ENCODE assay signal across 11 cellular contexts in genomic region chr10:25176421-25176968, GRCh38. TPM values are rescaled to one million over a fixed set of nuclear protein-coding genes. Genes with fewer than 3 reads are reported as not detected.
DNase-seq lines count a peak whose midpoint lies in the region; ATAC-seq and TF ChIP-seq lines count a peak whose summit lies in the region.
"Had no signal": no experiment of that assay in that cellular context is flagged by ENCODE, and none has a peak within 500 bp of the region (broad histone marks: within the 10 kb centered on the region; RNA-seq: fewer than 3 reads in every experiment).

No MANE protein-coding gene starts in this region.

- no peaks in the 10 kb centered on the region for H3K36me3 ChIP-seq in hepatocyte (replicated peaks; ENCODE audit: insufficient read depth, low read depth)

- peaks cover 12% of the 10 kb centered on the region for H3K4me1 Mint-ChIP-seq in progenitor cell of endocrine pancreas (ENCODE audit: low read depth)
- H3K4me1 Mint-ChIP-seq in activated T-helper 17 cell treated with anti-CD3 and anti-CD28 coated beads, Interleukin-2, amount 50 U/mL, for 72 hours, result no peaks in the 10 kb centered on the region

- no peaks in the 10 kb centered on the region for H3K9me3 Mint-ChIP-seq in progenitor cell of endocrine pancreas (ENCODE audit: low read depth)
- no peaks in the 10 kb centered on the region for H3K9me3 Mint-ChIP-seq in activated T-helper 17 cell treated with anti-CD3 and anti-CD28 coated beads, Interleukin-2, amount 50 U/mL, for 72 hours

- in situ Hi-C loops in SK-MEL-5 (cut with HindIII; ENCODE audit: low pct_unique_long_range_greater_than_20kb, low sequenced_read_pairs), result no loop called here

- peak overlapping the region; percentile 86 for H3K4me2 ChIP-seq in hepatocyte

- DNase-seq in NCI-H1436 (lab: John Stamatoyannopoulos, UW) (peak; percentile 45), NCI-H1436 treated with DMSO at 0.1 percent for 48 hours (lab: John Stamatoyannopoulos, UW) (no peak), SK-MEL-5 (ENCODE audit: low read depth, low spot score) (peak; percentile 22), hepatocyte (ENCODE audit: low spot score) (no peak), progenitor cell of endocrine pancreas (ENCODE audit: low spot score, unreplicated experiment) (no peak), NCI-H510A treated with DMSO at 0.1 percent for 48 hours (lab: John Stamatoyannopoulos, UW) (no peak)
- DNase-seq: naive B cell, PC-3 had no signal

- H3K4me1 ChIP-seq in hepatocyte (ENCODE audit: insufficient read depth), result peaks cover 16% of the 10 kb centered on the region

- no peak overlapping the region for H3K27ac Mint-ChIP-seq in progenitor cell of endocrine pancreas
- no peak overlapping the region for H3K27ac Mint-ChIP-seq in activated T-helper 17 cell treated with anti-CD3 and anti-CD28 coated beads, Interleukin-2, amount 50 U/mL, for 72 hours
- H3K27ac Mint-ChIP-seq: naive B cell had no signal

- H3K9me3 ChIP-seq in hepatocyte (ENCODE audit: low read depth), result no peaks in the 10 kb centered on the region
- H3K9me3 ChIP-seq: A549 had no signal

- H3K4me3 ChIP-seq in hepatocyte, result no peak overlapping the region
- H3K4me3 ChIP-seq: A549 had no signal

- ATAC-seq in activated T-helper 17 cell treated with anti-CD3 and anti-CD28 coated beads, Interleukin-2, amount 50 U/mL, for 72 hours (replicated peaks), result no peak
- no peak for ATAC-seq in GM21576 (IDR thresholded peaks at IDR 0.05; ENCODE audit: unreplicated experiment)
- ATAC-seq: PC-3 had no signal

- peaks cover 76% of the 10 kb centered on the region for H3K27me3 Mint-ChIP-seq in progenitor cell of endocrine pancreas
- H3K27me3 Mint-ChIP-seq in activated T-helper 17 cell treated with anti-CD3 and anti-CD28 coated beads, Interleukin-2, amount 50 U/mL, for 72 hours, result peaks cover 44% of the 10 kb centered on the region

- H4K20me1 ChIP-seq in hepatocyte (ENCODE audit: insufficient read depth, poor library complexity, severe bottlenecking), result no peaks in the 10 kb centered on the region

- H3K36me3 Mint-ChIP-seq in progenitor cell of endocrine pancreas (ENCODE audit: insufficient read depth), result no peaks in the 10 kb centered on the region
- H3K36me3 Mint-ChIP-seq in activated T-helper 17 cell treated with anti-CD3 and anti-CD28 coated beads, Interleukin-2, amount 50 U/mL, for 72 hours (ENCODE audit: low read depth), result no peaks in the 10 kb centered on the region
- H3K36me3 Mint-ChIP-seq: naive B cell had no signal

- 3% methylated on average over 32 of the region's 36 CpGs for WGBS in hepatocyte (ENCODE audit: low lambda C conversion rate, missing lambda C conversion rate)

- TF ChIP-seq CTCF in hepatocyte (IDR thresholded peaks at IDR 0.05; ENCODE audit: poor library complexity), result no peak
- no peak for TF ChIP-seq CTCF in progenitor cell of endocrine pancreas (IDR thresholded peaks at IDR 0.05; ENCODE audit: unreplicated experiment)

- peak overlapping the region; percentile 55 for H3K4me3 Mint-ChIP-seq in progenitor cell of endocrine pancreas (ENCODE audit: low read depth)
- no peak overlapping the region for H3K4me3 Mint-ChIP-seq in activated T-helper 17 cell treated with anti-CD3 and anti-CD28 coated beads, Interleukin-2, amount 50 U/mL, for 72 hours

- H3K79me2 ChIP-seq in hepatocyte, result no peaks in the 10 kb centered on the region

- no peaks in the 10 kb centered on the region for H3K9me2 ChIP-seq in hepatocyte (replicated peaks; ENCODE audit: insufficient read depth)

- H3K27ac ChIP-seq in hepatocyte, result no peak overlapping the region
- H3K27ac ChIP-seq: A549 had no signal

- no peak overlapping the region for H2AFZ ChIP-seq in hepatocyte

- H3K27me3 ChIP-seq in hepatocyte, result peaks cover 67% of the 10 kb centered on the region

RNA-seq across cellular contexts. Expression of gene GPR158, which starts 1.7 kb away (rescaled TPM):
- total RNA-seq in SK-MEL-5 (2014; rRNA removed; shearing (Covaris generic)), result 10.8 and 12.3 TPM in 2 replicates
- 8.3 and 8.6 TPM in 2 replicates for polyA plus RNA-seq in SK-MEL-5 (2015; cell fraction: cytosol; rRNA removed)
- polyA plus RNA-seq in SK-MEL-5 (2015; cell fraction: nucleus; rRNA removed), result 9.5 and 9.7 TPM in 2 replicates
- total RNA-seq in hepatocyte (0.47 and 0.52 TPM in 2 replicates), progenitor cell of endocrine pancreas (0.10 and 0.11 TPM in 2 replicates)
- 0.02 and 0.26 TPM in 2 replicates for polyA plus RNA-seq in hepatocyte
- total RNA-seq in activated T-helper 17 cell treated with anti-CD3 and anti-CD28 coated beads, Interleukin-2, amount 50 U/mL, for 72 hours, result not detected
- total RNA-seq: PC-3 had no signal

Comparison
In these comparisons a context has a peak if more than half of its experiments do, and no peak if none do; other contexts are left out.
1. DNase-seq: peak in NCI-H1436 (single experiment) and SK-MEL-5 (single experiment); none in NCI-H1436 treated with DMSO at 0.1 percent for 48 hours (single experiment), hepatocyte (single experiment), progenitor cell of endocrine pancreas (single experiment) and NCI-H510A treated with DMSO at 0.1 percent for 48 hours (single experiment).